20 cellular contexts compared by ENCODE assay signal in the genomic region with DNA sequence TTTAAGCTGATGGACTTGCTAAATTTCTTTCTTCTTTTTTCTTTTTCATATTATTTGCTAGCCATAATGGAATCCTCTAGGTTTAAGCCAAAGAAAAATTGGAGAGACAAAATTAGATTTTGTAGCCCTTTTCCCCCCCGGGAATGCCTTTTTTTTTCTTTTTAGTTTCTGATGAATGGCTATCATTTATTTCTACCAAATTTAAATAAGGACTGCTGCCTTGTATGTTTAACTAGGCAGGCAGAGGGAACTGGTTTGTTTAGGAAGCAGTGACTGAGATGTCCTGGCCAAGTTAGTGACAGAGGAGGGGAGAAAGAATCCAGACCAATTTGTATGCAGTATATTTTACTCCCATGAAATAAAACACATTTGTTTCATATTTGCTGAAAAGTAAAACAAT. TPM values are rescaled to one million over a fixed set of nuclear protein-coding genes. Genes with fewer than 3 reads are reported as not detected.
"Had no signal": no experiment of that assay in that cellular context is flagged by ENCODE, and none has a peak within 500 bp of the region (broad histone marks: within the 10 kb centered on the region; RNA-seq: fewer than 3 reads in every experiment).

No MANE protein-coding gene starts in this region.

- H3K27ac Mint-ChIP-seq: activated naive CD4-positive, alpha-beta T cell treated with anti-CD3 and anti-CD28 coated beads, Interleukin-2, amount 50 U/mL, for 24 hours; activated T-cell treated with anti-CD3 and anti-CD28 coated beads, Interleukin-2, amount 50 U/mL, for 72 hours; natural killer cell had no signal

- H3K9me3 ChIP-seq: left lung, SK-N-SH, vagina had no signal

- H3K36me3 ChIP-seq: left lung, tibial artery, vagina had no signal

- H3K4me3 ChIP-seq: left lung, tibial artery, vagina had no signal

- H3K9me2 ChIP-seq: SK-N-SH had no signal

- H3K9me3 Mint-ChIP-seq: activated T-cell treated with anti-CD3 and anti-CD28 coated beads, Interleukin-2, amount 50 U/mL, for 72 hours; natural killer cell had no signal

- ATAC-seq: activated CD4-positive, CD25-positive, alpha-beta regulatory T cell treated with anti-CD3 and anti-CD28 coated beads, Interleukin-2, amount 50 U/mL, for 24 hours; activated T-cell treated with anti-CD3 and anti-CD28 coated beads, Interleukin-2, amount 50 U/mL, for 72 hours; esophagus mucosa; left lung; natural killer cell; stimulated activated naive CD8-positive, alpha-beta T cell treated with anti-CD3 and anti-CD28 coated beads, Interleukin-15, Interleukin-2, amounts not matched to agents 100 U/mL and 50 U/mL, for 24 hours; T-cell had no signal

- H3K27ac ChIP-seq: left lung, tibial artery, vagina had no signal

- H3K36me3 Mint-ChIP-seq: T-cell had no signal

- DNase-seq: activated CD4-positive, alpha-beta T cell treated with anti-CD3 and anti-CD28 coated beads, Interleukin-2, amount 50 U/mL, for 1 hour; activated CD8-positive, alpha-beta memory T cell treated with anti-CD3 and anti-CD28 coated beads, Interleukin-2, amount 50 U/mL, for 4 hours; activated gamma-delta T cell; activated T-cell treated with anti-CD3 and anti-CD28 coated beads, Interleukin-2, amount 50 U/mL, for 72 hours; effector CD4-positive, alpha-beta T cell; hippocampal formation; kidney; left lung; natural killer cell; nucleus accumbens; SK-N-SH; stimulated activated naive CD8-positive, alpha-beta T cell treated with anti-CD3 and anti-CD28 coated beads, Interleukin-15, Interleukin-2, amounts not matched to agents 100 U/mL and 50 U/mL, for 24 hours; substantia nigra; T-cell; tibial artery had no signal

- H3K4me3 Mint-ChIP-seq: activated naive CD4-positive, alpha-beta T cell treated with anti-CD3 and anti-CD28 coated beads, Interleukin-2, amount 50 U/mL, for 24 hours; natural killer cell had no signal

RNA-seq across cellular contexts. Expression of a gene that starts 5.8 kb away (rescaled TPM):
- total RNA-seq: cerebellum, left lung, natural killer cell, T-cell had no signal
- polyA plus RNA-seq: SK-N-SH had no signal
